ENCODE assay signal across 17 cellular contexts in the genomic region with DNA sequence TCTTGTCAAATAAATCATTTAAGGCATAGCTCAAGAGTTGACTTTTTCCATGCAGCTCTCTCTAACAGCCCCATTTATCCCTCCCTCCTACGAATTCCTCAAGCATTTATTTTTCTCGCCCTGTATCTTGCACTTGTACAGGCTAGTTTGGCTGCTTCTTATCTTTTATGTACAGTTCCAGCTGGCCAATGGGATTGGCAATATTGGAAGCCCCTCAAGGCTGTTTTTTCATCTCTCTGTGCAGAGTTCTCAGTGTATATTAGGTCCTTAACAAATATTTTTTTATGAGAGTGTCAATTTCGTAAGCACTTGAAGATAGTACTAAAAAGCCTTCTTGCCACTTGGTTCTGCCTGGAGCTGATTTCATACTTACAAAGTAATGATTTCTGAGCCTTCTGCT.
A peak's percentile ranks its signal among the peaks of the same experiment; 100 is the strongest.
DNase-seq lines count a peak whose midpoint lies in the region; TF ChIP-seq lines count a peak whose summit lies in the region.
"Had no signal": no experiment of that assay in that cellular context is flagged by ENCODE, and none has a peak within 500 bp of the region (broad histone marks: within the 10 kb centered on the region; RNA-seq: fewer than 3 reads in every experiment).

No MANE protein-coding gene starts in this region.

- H3K27me3 ChIP-seq in OCI-LY3 (ENCODE audit: low read depth, low read length) (no peaks in the 10 kb centered on the region), ascending aorta (no peaks in the 10 kb centered on the region), BE2C (no peaks in the 10 kb centered on the region)
- H3K27me3 ChIP-seq: BLaER1 had no signal

- H3K9me3 ChIP-seq in OCI-LY3 (ENCODE audit: insufficient read depth, low read length) (no peaks in the 10 kb centered on the region), ascending aorta (no peaks in the 10 kb centered on the region), BE2C (no peaks in the 10 kb centered on the region)
- H3K9me3 ChIP-seq: BLaER1, HAP-1 had no signal

- H4K20me1 ChIP-seq in OCI-LY3 (ENCODE audit: insufficient read depth, low read length) = no peaks in the 10 kb centered on the region
- H4K20me1 ChIP-seq: BLaER1 had no signal

- no peak overlapping the region for H3K27ac ChIP-seq in OCI-LY3 (ENCODE audit: low read length)
- H3K27ac ChIP-seq in ascending aorta = peak overlapping the region; percentile 61 to 66
- H3K27ac ChIP-seq: BLaER1, HL-60 had no signal

- TF ChIP-seq CTCF in OCI-LY3 (IDR thresholded peaks at IDR 0.05; ENCODE audit: low read depth, low read length) (no peak), ascending aorta (IDR thresholded peaks at IDR 0.05) (no peak), BE2C (IDR thresholded peaks at IDR 0.05; ENCODE audit: low read depth, low read length) (no peak), HFFc6 (IDR thresholded peaks at IDR 0.05) (no peak)

- no peaks in the 10 kb centered on the region for H3K36me3 ChIP-seq in OCI-LY3 (replicated peaks; ENCODE audit: low read depth, low read length)
- H3K36me3 ChIP-seq in ascending aorta = no peaks in the 10 kb centered on the region
- no peaks in the 10 kb centered on the region for H3K36me3 ChIP-seq in BE2C
- H3K36me3 ChIP-seq: BLaER1, HAP-1 had no signal

- H3K4me1 ChIP-seq in OCI-LY3 (ENCODE audit: low read length) (peaks cover 5% of the 10 kb centered on the region), ascending aorta (peaks cover 0 to 8% of the 10 kb centered on the region in 2 donors), BE2C (no peaks in the 10 kb centered on the region)
- H3K4me1 ChIP-seq: BLaER1, HAP-1 had no signal

- H3K9ac ChIP-seq in OCI-LY3 (ENCODE audit: low read length) = no peak overlapping the region
- H3K9ac ChIP-seq: BLaER1 had no signal

- DNase-seq in ascending aorta (ENCODE audit: low spot score in 2 of 2) = no peak
- peak; percentile 19 for DNase-seq in left kidney (ENCODE audit: low read depth, low spot score)
- DNase-seq in HK-2 (ENCODE audit: unreplicated experiment) = no peak
- DNase-seq in BE2C = no peak
- DNase-seq in ACHN = no peak
- DNase-seq in HFFc6 = no peak
- DNase-seq: AML-193; CD4-positive, alpha-beta memory T cell; DMS153; DND-41; EL had no signal

- in situ Hi-C loops in ACHN (cut with HindIII; ENCODE audit: low pct_ligation_motif_present, low pct_unique_long_range_greater_than_20kb, low sequenced_read_pairs) = no loop called here

- H3K27ac Mint-ChIP-seq in HFFc6 = no peak overlapping the region
- H3K27ac Mint-ChIP-seq: CD14-positive monocyte; CD4-positive, alpha-beta memory T cell had no signal

- no peaks in the 10 kb centered on the region for H3K4me1 Mint-ChIP-seq in HFFc6 (ENCODE audit: low read depth)
- H3K4me1 Mint-ChIP-seq: CD14-positive monocyte; CD4-positive, alpha-beta memory T cell had no signal

- H3K4me3 Mint-ChIP-seq in HFFc6 = no peak overlapping the region
- H3K4me3 Mint-ChIP-seq: CD14-positive monocyte; CD4-positive, alpha-beta memory T cell had no signal

- peaks cover 2% of the 10 kb centered on the region; the same call in 1 of the 2 replicates for H3K27me3 Mint-ChIP-seq in HFFc6 (ENCODE audit: insufficient read depth)
- H3K27me3 Mint-ChIP-seq: CD4-positive, alpha-beta memory T cell had no signal

- H2AFZ ChIP-seq in OCI-LY3 (ENCODE audit: low read depth, low read length) = 0 out of 2 replicates have a peak overlapping the region, but pooled peaks have one; percentile 7

- H3K79me2 ChIP-seq in OCI-LY3 (ENCODE audit: low read length) = no peaks in the 10 kb centered on the region

- intact Hi-C loops in ascending aorta (cut with DNase I) = no loop called here

- H3K4me3 ChIP-seq in OCI-LY3 (ENCODE audit: low read length) (no peak overlapping the region), ascending aorta (no peak overlapping the region), BE2C (ENCODE audit: low read depth, low read length) (no peak overlapping the region)
- H3K4me3 ChIP-seq: BLaER1, GM12878, HAP-1 had no signal

- H3K9me3 Mint-ChIP-seq in HFFc6 = peaks cover 16% of the 10 kb centered on the region

- H3K36me3 Mint-ChIP-seq in HFFc6 (ENCODE audit: low read depth) = 0 out of 2 replicates have a peak, but pooled peaks cover 4% of the 10 kb centered on the region
- H3K36me3 Mint-ChIP-seq: CD14-positive monocyte; CD4-positive, alpha-beta memory T cell had no signal

- H3K4me2 ChIP-seq in OCI-LY3 (ENCODE audit: low read length) = no peak overlapping the region
- H3K4me2 ChIP-seq: BLaER1 had no signal
